ENCODE assay signal across 1 cellular context in the genomic region with DNA sequence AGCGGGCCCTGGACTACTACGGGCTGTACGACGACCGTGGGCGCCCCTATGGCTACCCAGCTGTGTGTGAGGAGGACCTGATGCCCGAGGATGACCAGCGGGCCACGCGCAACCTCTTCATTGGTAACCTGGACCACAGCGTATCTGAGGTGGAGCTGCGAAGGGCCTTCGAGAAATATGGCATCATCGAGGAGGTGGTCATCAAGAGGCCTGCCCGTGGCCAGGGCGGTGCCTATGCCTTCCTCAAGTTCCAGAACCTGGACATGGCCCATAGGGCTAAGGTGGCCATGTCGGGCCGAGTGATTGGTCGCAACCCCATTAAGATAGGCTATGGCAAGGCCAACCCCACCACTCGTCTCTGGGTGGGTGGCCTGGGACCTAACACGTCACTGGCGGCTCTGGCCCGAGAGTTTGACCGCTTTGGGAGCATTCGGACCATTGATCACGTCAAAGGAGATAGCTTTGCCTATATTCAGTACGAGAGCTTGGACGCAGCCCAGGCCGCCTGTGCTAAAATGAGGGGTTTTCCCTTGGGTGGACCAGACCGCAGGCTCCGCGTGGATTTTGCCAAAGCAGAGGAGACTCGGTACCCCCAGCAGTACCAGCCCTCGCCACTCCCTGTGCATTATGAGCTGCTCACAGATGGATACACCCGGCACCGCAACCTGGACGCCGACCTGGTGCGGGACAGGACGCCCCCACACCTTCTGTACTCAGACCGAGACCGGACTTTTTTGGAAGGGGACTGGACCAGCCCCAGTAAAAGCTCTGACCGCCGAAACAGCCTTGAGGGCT.
TF ChIP-seq lines count a peak whose summit lies in the region.

No MANE protein-coding gene starts in this region.

TF ChIP-seq in H1, 55 proteins besides CTCF, POLR2A, EP300 and RAD21:
- TF ChIP-seq SP4 (IDR thresholded peaks at IDR 0.05; ENCODE audit: low read length) (no peak), TAF7 (optimal IDR thresholded peaks at IDR 0.05; ENCODE audit: borderline replicate concordance, low read depth, low read length) (no peak), HDAC6 (IDR thresholded peaks at IDR 0.05; ENCODE audit: low read depth, low read length) (no peak)
TF ChIP-seq in H1: peak in this region for 0.
